ENCODE assay signal across 8 cellular contexts in genomic region chr6:26045939-26046368, GRCh38. TPM values are rescaled to one million over a fixed set of nuclear protein-coding genes. Genes with fewer than 3 reads are reported as not detected.
DNase-seq lines count a peak whose midpoint lies in the region; ATAC-seq and TF ChIP-seq lines count a peak whose summit lies in the region.

No MANE protein-coding gene starts in this region.

- H3K4me3 ChIP-seq in A673 (ENCODE audit: low read depth, low read length, poor library complexity, severe bottlenecking) = peak overlapping the region; percentile 42
- peak overlapping the region; percentile 61 for H3K4me3 ChIP-seq in iPS-15b (ENCODE audit: low read depth, low read length)
- H3K4me3 ChIP-seq in thyroid gland (replicated peaks in 1 of 3) = no peak overlapping the region

- POLR2A ChIA-PET in A673 (lab: Charles Lee; ENCODE audit: low non-redundant PET) = interaction anchor here (0.6 to 2.0 kb wide), 3 partner anchors 9 to 15 kb away, joined by 3 to 13 read pairs (median 4); a partner anchor contains a TSS

- ATAC-seq in GM21528 (IDR thresholded peaks at IDR 0.05; ENCODE audit: low FRiP score, unreplicated experiment) (peak; percentile 0), GM18520 (IDR thresholded peaks at IDR 0.05; ENCODE audit: unreplicated experiment) (no peak)

- H3K4me1 ChIP-seq in A673 (ENCODE audit: insufficient read depth, low read length, poor library complexity, severe bottlenecking) = peaks cover 7% of the 10 kb centered on the region
- no peaks in the 10 kb centered on the region for H3K4me1 ChIP-seq in iPS-15b (ENCODE audit: control insufficient read depth, insufficient read depth, low read length)
- peaks cover 5 to 6% of the 10 kb centered on the region in 2 donors for H3K4me1 ChIP-seq in thyroid gland

- CTCF ChIA-PET in A673 (lab: Charles Lee) = no interaction called here

- H3K9me3 ChIP-seq in A673 (ENCODE audit: low read depth, low read length, poor library complexity, severe bottlenecking) (no peaks in the 10 kb centered on the region), iPS-15b (ENCODE audit: control insufficient read depth, insufficient read depth, low read length) (no peaks in the 10 kb centered on the region), thyroid gland (no peaks in the 10 kb centered on the region)

- no peak for TF ChIP-seq POLR2A in thyroid gland (IDR thresholded peaks at IDR 0.05)

- peak overlapping the region; percentile 87 for H3K9ac ChIP-seq in iPS-15b (ENCODE audit: low read depth, low read length)

- no TSS peak for BruUV-seq in A673 (replicated peaks; lab: Mats Ljungman, UMichigan)

- H3K27ac ChIP-seq in A673 (ENCODE audit: low read depth, low read length, poor library complexity, severe bottlenecking) (peak overlapping the region; percentile 80), VCaP (peak overlapping the region; percentile 56), thyroid gland (no peak overlapping the region)

- no peak for TF ChIP-seq CTCF in A673 (conservative IDR thresholded peaks at IDR 0.05; ENCODE audit: low read depth, low read length)
- TF ChIP-seq CTCF in VCaP (conservative IDR thresholded peaks at IDR 0.05) = no peak
- no peak for TF ChIP-seq CTCF in thyroid gland (IDR thresholded peaks at IDR 0.05)

- WGBS in thyroid gland, 2 donors = 32 to 33% methylated on average over 5 of the region's 5 CpGs

- intact Hi-C loops in A673 (cut with micrococcal nuclease; ENCODE audit: unreplicated experiment) = loop anchor here (10.0 kb wide), 1 partner anchor 1769 kb away; a partner anchor contains a TSS
- intact Hi-C loops in thyroid gland (cut with DNase I) = no loop called here

- H3K27me3 ChIP-seq in A673 (replicated peaks; ENCODE audit: insufficient read depth, low read depth, low read length, poor library complexity) (no peaks in the 10 kb centered on the region), iPS-15b (ENCODE audit: control insufficient read depth, insufficient read depth, low read length) (no peaks in the 10 kb centered on the region), thyroid gland (no peaks in the 10 kb centered on the region)

- DNase-seq in A673 (ENCODE audit: low spot score) (peak; percentile 57), NCI-H128 (lab: John Stamatoyannopoulos, UW; ENCODE audit: unreplicated experiment) (no peak), thyroid gland (no peak)
- DNase-seq in stimulated activated CD4-positive, alpha-beta T cell treated with anti-CD3 and anti-CD28 coated beads, Interleukin-4, amount 100 ng/mL, for 24 hours = no peak

- no peaks in the 10 kb centered on the region for H3K36me3 ChIP-seq in A673 (ENCODE audit: insufficient read depth, low read length, poor library complexity, severe bottlenecking)
- H3K36me3 ChIP-seq in iPS-15b (ENCODE audit: control insufficient read depth, insufficient read depth, low read length) = no peaks in the 10 kb centered on the region
- H3K36me3 ChIP-seq in thyroid gland = no peaks in the 10 kb centered on the region

RNA-seq across cellular contexts. Expression of gene HFE, which starts 41.3 kb away (rescaled TPM):
- 7.8 and 11.5 TPM in 2 replicates for total RNA-seq in A673 (2021)
- 1 to 10 TPM; 7.5 to 9.8 (median 8.3) TPM for total RNA-seq in thyroid gland

Comparison
In these comparisons a context has a peak if more than half of its experiments do, and no peak if none do; other contexts are left out.
1. H3K27ac ChIP-seq: peak in A673 (single experiment) and VCaP (single experiment); none in thyroid gland (0 of 3).
2. H3K4me3 ChIP-seq: peak in A673 (single experiment) and iPS-15b (single experiment); none in thyroid gland (0 of 3).